Comparison of ENCODE assay signal across 8 cellular contexts in the genomic region with DNA sequence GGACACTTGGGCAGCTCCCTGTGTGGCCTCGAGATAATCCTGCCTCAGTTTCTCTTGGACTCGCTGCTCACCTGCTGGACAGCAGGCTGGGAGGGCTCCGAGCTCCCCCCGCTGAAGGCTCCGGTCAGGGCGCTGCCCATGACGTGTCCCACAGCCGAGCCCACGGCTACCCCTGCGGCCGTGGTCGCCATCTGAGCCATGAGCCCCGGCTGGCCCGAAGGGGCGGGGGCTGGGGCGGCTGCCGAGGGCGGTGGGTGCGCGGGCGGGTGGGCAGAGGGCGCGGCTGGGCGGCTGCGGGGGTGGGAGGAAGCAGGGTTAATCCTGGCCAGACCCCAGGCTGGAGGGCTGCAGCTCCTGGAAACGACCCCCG. TPM values are rescaled to one million over a fixed set of nuclear protein-coding genes. Genes with fewer than 3 reads are reported as not detected.
DNase-seq lines count a peak whose midpoint lies in the region; ATAC-seq and TF ChIP-seq lines count a peak whose summit lies in the region.

No MANE protein-coding gene starts in this region.

- H3K27ac ChIP-seq in colonic mucosa, result peak overlapping the region; percentile 77
- no peak overlapping the region for H3K27ac ChIP-seq in aorta (ENCODE audit: low read depth in 1 of 2, low read length in 2 of 2)

- 11 to 20% methylated on average over 20 to 27 of the region's 27 CpGs for WGBS in aorta, 2 donors

- intact Hi-C loops in Right ventricle myocardium inferior (cut with DNase I) (loop anchor here (5.0 kb wide), 2 partner anchors 80 to 140 kb away; no protein-coding TSS in a partner anchor), cardiac septum (cut with DNase I) (no loop called here), colonic mucosa (cut with DNase I) (loop anchor here (5.0 kb wide), 1 partner anchor 80 kb away; no protein-coding TSS in a partner anchor), aorta (cut with DNase I) (loop anchor here in 1 of 2 donors (5.0 to 10.0 kb wide), 2 partner anchors 80 to 188 kb away; no protein-coding TSS in a partner anchor)

- H3K4me3 ChIP-seq in colonic mucosa (peak overlapping the region; percentile 80), mononuclear cell (ENCODE audit: low read length) (peak overlapping the region; percentile 63), aorta (ENCODE audit: low read length in 2 of 2) (peak overlapping the region; percentile 32 to 71)

- DNase-seq in Right ventricle myocardium inferior (ENCODE audit: missing footprints), result no peak
- no peak for DNase-seq in cardiac septum (ENCODE audit: low spot score)
- no peak for DNase-seq in colonic mucosa
- no peak for DNase-seq in aorta
- no peak for DNase-seq in SIG-M5 treated with dmso at 0.1 percent for 504 hours (lab: John Stamatoyannopoulos, UW; ENCODE audit: unreplicated experiment)
- no peak for DNase-seq in NCI-H345 (lab: John Stamatoyannopoulos, UW)

- H3K36me3 ChIP-seq in colonic mucosa, result no peaks in the 10 kb centered on the region
- H3K36me3 ChIP-seq in aorta (ENCODE audit: control insufficient read depth in 1 of 2, insufficient read depth in 2 of 2, low read length in 1 of 2), result no peaks in the 10 kb centered on the region

- H3K9ac ChIP-seq in colonic mucosa (ENCODE audit: low read depth in 2 of 2, low read length in 2 of 2), result peak overlapping the region; percentile 94 to 95

- TF ChIP-seq CTCF in colonic mucosa (IDR thresholded peaks at IDR 0.05), result no peak

- H3K9me3 ChIP-seq in colonic mucosa (no peaks in the 10 kb centered on the region), mononuclear cell (ENCODE audit: low read depth, low read length) (no peaks in the 10 kb centered on the region), aorta (ENCODE audit: control insufficient read depth, low read length) (no peaks in the 10 kb centered on the region)

- ATAC-seq in Right ventricle myocardium inferior (peak; percentile 0), aorta (ENCODE audit: low FRiP score) (no peak), HG03571 (IDR thresholded peaks at IDR 0.05; ENCODE audit: unreplicated experiment) (no peak)

- H3K4me1 ChIP-seq in colonic mucosa (peaks cover 10% of the 10 kb centered on the region), mononuclear cell (ENCODE audit: insufficient read depth, low read length) (peaks cover 69% of the 10 kb centered on the region), aorta (ENCODE audit: control insufficient read depth in 1 of 2, insufficient read depth in 2 of 2, low read length in 2 of 2) (no peaks in the 10 kb centered on the region)

- no peaks in the 10 kb centered on the region for H3K27me3 ChIP-seq in colonic mucosa
- no peaks in the 10 kb centered on the region for H3K27me3 ChIP-seq in mononuclear cell (ENCODE audit: insufficient read depth, low read length)
- H3K27me3 ChIP-seq in aorta (ENCODE audit: control insufficient read depth in 1 of 2, insufficient read depth in 2 of 2, low read length in 1 of 2), result no peaks in the 10 kb centered on the region

RNA-seq across cellular contexts. Expression of a gene that starts 0.5 kb away (rescaled TPM):
- total RNA-seq in Right ventricle myocardium inferior, result 1,642 TPM
- 1,008 TPM for total RNA-seq in cardiac septum
- 100 to 1,000 TPM; 420 to 719 TPM for total RNA-seq in colonic mucosa
- total RNA-seq in mononuclear cell, result 9.0 TPM
- total RNA-seq in aorta, result 10 to 100 TPM; 30.9 to 41.9 TPM
- polyA plus RNA-seq in aorta, result 10 to 100 TPM; 58.5 to 68.4 TPM

RNA-seq across cellular contexts. Expression of a gene that starts 4.5 kb away (rescaled TPM):
- total RNA-seq in Right ventricle myocardium inferior (not detected), cardiac septum (not detected), colonic mucosa (not detected), mononuclear cell (0.31 TPM), aorta (under 1 TPM in 1 of 2 donors, not detected in 1; 0.69 TPM)
- under 1 TPM in 1 of 2 donors, not detected in 1; 0.23 TPM for polyA plus RNA-seq in aorta

RNA-seq across cellular contexts. Expression of a gene that starts 5.4 kb away (rescaled TPM):
- 28.0 TPM for total RNA-seq in Right ventricle myocardium inferior
- 6.2 TPM for total RNA-seq in cardiac septum
- total RNA-seq in colonic mucosa, result 1 to 10 TPM; 2.3 to 4.5 TPM
- total RNA-seq in mononuclear cell, result 0.94 TPM
- 1 to 10 TPM; 1.3 to 3.0 TPM for total RNA-seq in aorta
- polyA plus RNA-seq in aorta, result 1 to 10 TPM; 3.5 to 5.1 TPM

RNA-seq across cellular contexts. Expression of a gene that starts 13.1 kb away (rescaled TPM):
- 0.43 TPM for total RNA-seq in Right ventricle myocardium inferior
- total RNA-seq in cardiac septum, result 2.1 TPM
- total RNA-seq in colonic mucosa, result 1 to 10 TPM; 1.2 to 1.9 TPM
- total RNA-seq in mononuclear cell, result 0.42 TPM
- under 1 TPM in 1 of 2 donors, not detected in 1; 0.69 TPM for total RNA-seq in aorta
- not detected for polyA plus RNA-seq in aorta

RNA-seq across cellular contexts. Expression of a gene that starts 16.4 kb away (rescaled TPM):
- 3.2 TPM for total RNA-seq in Right ventricle myocardium inferior
- total RNA-seq in cardiac septum, result 3.0 TPM
- 1 to 10 TPM; 2.8 to 3.5 TPM for total RNA-seq in colonic mucosa
- 0.52 TPM for total RNA-seq in mononuclear cell
- total RNA-seq in aorta, result 10 to 100 TPM in 1 of 2 donors, 1 to 10 TPM in 1; 9.8 to 14.0 TPM
- 1 to 10 TPM; 1.4 to 3.6 TPM for polyA plus RNA-seq in aorta

Comparison
In these comparisons a context has a peak if more than half of its experiments do, and no peak if none do; other contexts are left out.
1. RNA of a gene that starts 0.5 kb away (total RNA-seq): 1,642 TPM in Right ventricle myocardium inferior (single experiment), 1,008 TPM in cardiac septum (single experiment) and 420 to 719 TPM in colonic mucosa; 30.9 to 41.9 TPM in aorta and 9.0 TPM in mononuclear cell (single experiment); every median in the first group is over 4 times any median in the second.
2. Peak in every context shown above with its lines, with median percentiles within 50 percentile points of each other: H3K4me3 ChIP-seq.